Comparison of ENCODE assay signal across 24 cellular contexts in the genomic region with DNA sequence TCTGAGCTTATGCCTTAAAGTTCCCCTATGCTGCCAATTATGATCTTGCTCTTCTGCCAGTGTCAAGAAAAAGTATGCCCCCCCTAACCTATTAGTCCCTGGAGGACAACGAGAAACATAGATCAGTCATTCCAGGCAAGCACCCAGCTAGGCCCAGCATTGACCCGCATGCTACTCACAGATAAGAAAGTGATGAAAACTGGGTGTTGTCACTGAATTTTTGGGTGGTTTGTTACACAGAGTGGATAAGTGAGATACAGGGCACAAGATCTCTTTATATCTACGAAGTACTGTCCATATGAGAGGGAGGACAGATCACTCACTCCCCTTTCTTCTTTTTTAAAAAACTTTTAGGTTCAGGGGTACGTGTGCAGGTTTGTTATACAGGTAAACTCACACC. TPM values are rescaled to one million over a fixed set of nuclear protein-coding genes. Genes with fewer than 3 reads are reported as not detected.
"Had no signal": no experiment of that assay in that cellular context is flagged by ENCODE, and none has a peak within 500 bp of the region (broad histone marks: within the 10 kb centered on the region; RNA-seq: fewer than 3 reads in every experiment).

No MANE protein-coding gene starts in this region.

- H3K36me3 Mint-ChIP-seq: mesothelial cell of epicardium had no signal

- H3K9me3 ChIP-seq: ascending aorta, breast epithelium, esophagus muscularis mucosa, gastroesophageal sphincter, heart left ventricle, sigmoid colon had no signal

- H3K27me3 ChIP-seq: ascending aorta, breast epithelium, esophagus muscularis mucosa, gastroesophageal sphincter, sigmoid colon had no signal

- H3K4me3 Mint-ChIP-seq: mesothelial cell of epicardium; nephron progenitor cell; stimulated activated effector memory CD8-positive, alpha-beta T cell treated with anti-CD3 and anti-CD28 coated beads, Interleukin-12 subunit alpha, Interleukin-12 subunit beta, amount 100 ng/mL, for 72 hours had no signal

- H3K4me1 ChIP-seq: ascending aorta, breast epithelium, esophagus muscularis mucosa, gastroesophageal sphincter, heart left ventricle, sigmoid colon had no signal

- H3K9me3 Mint-ChIP-seq: nephron progenitor cell; stimulated activated effector memory CD8-positive, alpha-beta T cell treated with anti-CD3 and anti-CD28 coated beads, Interleukin-12 subunit alpha, Interleukin-12 subunit beta, amount 100 ng/mL, for 72 hours had no signal

- H3K4me1 Mint-ChIP-seq: nephron progenitor cell had no signal

- DNase-seq: activated CD4-positive, alpha-beta T cell treated with anti-CD3 and anti-CD28 coated beads for 4 hours; activated gamma-delta T cell; activated T-cell treated with anti-CD3 and anti-CD28 coated beads for 4 hours; cortex of kidney; effector CD4-positive, alpha-beta T cell; heart left ventricle; kidney; nephron progenitor cell; nucleus accumbens; sigmoid colon; stimulated activated CD4-positive, alpha-beta T cell treated with anti-CD3 and anti-CD28 coated beads, Interleukin-4, amount 100 ng/mL, for 24 hours had no signal

- H3K4me3 ChIP-seq: ascending aorta, breast epithelium, esophagus muscularis mucosa, gastroesophageal sphincter, heart left ventricle, lung, sigmoid colon had no signal

- H3K27ac ChIP-seq: ascending aorta, breast epithelium, esophagus muscularis mucosa, gastroesophageal sphincter, heart left ventricle, sigmoid colon had no signal

- H3K36me3 ChIP-seq: ascending aorta, breast epithelium, esophagus muscularis mucosa, gastroesophageal sphincter, heart left ventricle, sigmoid colon had no signal

- H3K27ac Mint-ChIP-seq: mesothelial cell of epicardium; nephron progenitor cell; stimulated activated effector memory CD8-positive, alpha-beta T cell treated with anti-CD3 and anti-CD28 coated beads, Interleukin-12 subunit alpha, Interleukin-12 subunit beta, amount 100 ng/mL, for 72 hours had no signal

- ATAC-seq: gastroesophageal sphincter; heart left ventricle; left lobe of liver; stimulated activated effector memory CD8-positive, alpha-beta T cell treated with anti-CD3 and anti-CD28 coated beads, Interleukin-12 subunit alpha, Interleukin-12 subunit beta, amount 100 ng/mL, for 72 hours had no signal

RNA-seq across cellular contexts. Expression of gene TEX48, which starts 6.4 kb away (rescaled TPM):
- total RNA-seq: ascending aorta; breast epithelium; esophagus muscularis mucosa; gastroesophageal sphincter; heart left ventricle; kidney; left lobe of liver; lung; mesothelial cell of epicardium; sigmoid colon; SK-MEL-5; T-helper 2 cell treated with Interferon-gamma antibody and Interleukin-4, amounts not matched to agents 100 ng/mL and 5 ng/mL, for 36 hours; urinary bladder had no signal
- polyA plus RNA-seq: adipose tissue, heart left ventricle, lung, sigmoid colon, urinary bladder had no signal

RNA-seq across cellular contexts. Expression of gene TEX53, which starts 30.8 kb away (rescaled TPM):
- total RNA-seq: ascending aorta; breast epithelium; esophagus muscularis mucosa; gastroesophageal sphincter; heart left ventricle; kidney; left lobe of liver; lung; mesothelial cell of epicardium; sigmoid colon; SK-MEL-5; T-helper 2 cell treated with Interferon-gamma antibody and Interleukin-4, amounts not matched to agents 100 ng/mL and 5 ng/mL, for 36 hours; urinary bladder had no signal
- polyA plus RNA-seq: adipose tissue, heart left ventricle, lung, sigmoid colon, thymus, urinary bladder had no signal
